ENCODE assay signal across 2 cellular contexts in the genomic region with DNA sequence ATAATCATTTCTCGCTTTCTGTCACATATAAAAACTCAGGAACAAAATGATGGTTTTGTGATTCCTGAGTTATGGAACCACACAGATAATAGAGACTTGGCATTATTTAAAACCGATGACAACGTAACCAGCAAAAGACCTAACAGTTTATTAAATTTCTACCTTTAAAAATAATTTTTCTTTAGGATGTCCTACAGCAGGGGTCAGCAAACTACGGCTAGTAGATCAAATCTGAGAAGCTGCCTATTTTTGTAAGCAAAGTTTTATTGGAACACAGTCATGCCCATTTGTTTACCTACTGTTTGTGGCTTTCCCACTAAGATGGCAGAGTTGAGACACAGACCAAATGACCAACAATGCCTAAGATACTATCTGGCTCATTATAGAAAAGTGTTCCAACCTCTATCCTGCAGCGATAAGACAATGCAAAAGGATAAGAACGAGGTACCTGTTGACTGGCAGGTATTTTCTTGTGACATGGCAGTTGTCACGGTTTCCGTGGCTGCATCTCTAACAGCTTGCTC.
TF ChIP-seq lines count a peak whose summit lies in the region.

No MANE protein-coding gene starts in this region.

TF ChIP-seq in SK-N-SH, 30 proteins besides CTCF, POLR2A, EP300 and RAD21:
- no peak for TF ChIP-seq MAX (IDR thresholded peaks at IDR 0.05; ENCODE audit: low read depth)
- TF ChIP-seq SMC3 (IDR thresholded peaks at IDR 0.05; ENCODE audit: low read depth, low read length), result 0 out of 2 replicates have a peak, but pooled peaks have one; percentile 12
- TF ChIP-seq TCF12 (IDR thresholded peaks at IDR 0.05), result no peak

TF ChIP-seq in SK-N-SH treated with all-trans-retinoic acid at 6 μM for 48 hours, 23 proteins besides CTCF, POLR2A, EP300 and RAD21 (continued from another document):
- TF ChIP-seq, protein P1, sequence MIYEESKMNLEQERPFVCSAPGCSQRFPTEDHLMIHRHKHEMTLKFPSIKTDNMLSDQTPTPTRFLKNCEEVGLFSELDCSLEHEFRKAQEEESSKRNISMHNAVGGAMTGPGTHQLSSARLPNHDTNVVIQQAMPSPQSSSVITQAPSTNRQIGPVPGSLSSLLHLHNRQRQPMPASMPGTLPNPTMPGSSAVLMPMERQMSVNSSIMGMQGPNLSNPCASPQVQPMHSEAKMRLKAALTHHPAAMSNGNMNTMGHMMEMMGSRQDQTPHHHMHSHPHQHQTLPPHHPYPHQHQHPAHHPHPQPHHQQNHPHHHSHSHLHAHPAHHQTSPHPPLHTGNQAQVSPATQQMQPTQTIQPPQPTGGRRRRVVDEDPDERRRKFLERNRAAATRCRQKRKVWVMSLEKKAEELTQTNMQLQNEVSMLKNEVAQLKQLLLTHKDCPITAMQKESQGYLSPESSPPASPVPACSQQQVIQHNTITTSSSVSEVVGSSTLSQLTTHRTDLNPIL (CRISPR knock-in tag; IDR thresholded peaks at IDR 0.05; ENCODE audit: low read depth), result no peak
- TF ChIP-seq TOX (CRISPR knock-in tag; IDR thresholded peaks at IDR 0.05; ENCODE audit: borderline replicate concordance) (no peak), TCF4 (CRISPR knock-in tag; IDR thresholded peaks at IDR 0.05; ENCODE audit: borderline replicate concordance) (no peak), BACH2 (CRISPR knock-in tag; IDR thresholded peaks at IDR 0.05; ENCODE audit: borderline replicate concordance) (no peak), ZC3H10 (CRISPR knock-in tag; IDR thresholded peaks at IDR 0.05) (no peak)
